2 cellular contexts compared by ENCODE assay signal in the genomic region with DNA sequence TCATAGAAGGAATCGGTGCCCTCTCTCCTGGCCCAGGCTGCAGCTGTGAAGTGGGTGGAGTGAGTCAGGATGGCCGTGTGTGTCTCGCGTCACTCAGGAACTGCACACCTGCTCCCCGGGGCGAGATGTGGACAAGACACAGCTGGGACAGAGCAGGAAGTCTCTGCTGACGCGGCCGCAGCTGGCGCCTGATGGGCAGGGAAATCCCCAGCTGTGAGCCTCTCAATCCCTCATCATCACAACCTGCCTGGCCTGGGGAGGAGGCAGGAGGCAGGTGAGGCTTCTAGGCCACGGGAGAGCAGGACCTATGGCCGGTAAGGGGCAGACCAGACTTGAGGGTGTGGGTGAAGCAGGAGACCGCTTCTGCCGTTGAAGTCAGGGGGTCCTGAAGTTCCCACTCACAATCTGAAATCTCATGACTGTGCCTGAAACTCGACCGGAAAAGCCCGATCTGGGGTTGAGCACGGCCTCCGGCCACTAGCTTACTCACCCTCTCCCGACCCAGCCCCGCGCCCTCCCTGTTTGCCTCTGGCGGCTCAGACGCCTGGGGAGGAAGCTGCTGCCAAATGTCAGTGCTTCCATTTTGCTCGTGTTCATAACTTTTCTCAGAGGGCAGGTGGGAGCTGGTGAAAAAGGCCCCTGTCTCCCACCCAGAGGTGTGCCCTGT.
TF ChIP-seq lines count a peak whose summit lies in the region.

No MANE protein-coding gene starts in this region.

TF ChIP-seq in WTC11, 78 proteins besides CTCF, POLR2A, EP300 and RAD21:
- no peak for TF ChIP-seq GABPB1 (CRISPR knock-in tag; IDR thresholded peaks at IDR 0.05)
- no peak for TF ChIP-seq MYBL2 (CRISPR knock-in tag; IDR thresholded peaks at IDR 0.05)
- no peak for TF ChIP-seq FOXP1 (CRISPR knock-in tag; IDR thresholded peaks at IDR 0.05; ENCODE audit: borderline replicate concordance)
- TF ChIP-seq EMX1 (CRISPR knock-in tag; IDR thresholded peaks at IDR 0.05): no peak
- no peak for TF ChIP-seq NFYB (CRISPR knock-in tag; conservative IDR thresholded peaks at IDR 0.05; ENCODE audit: low read depth)
- no peak for TF ChIP-seq ZNF121 (CRISPR knock-in tag; IDR thresholded peaks at IDR 0.05)
- TF ChIP-seq JUN (CRISPR knock-in tag; IDR thresholded peaks at IDR 0.05): no peak
- TF ChIP-seq, protein P1, sequence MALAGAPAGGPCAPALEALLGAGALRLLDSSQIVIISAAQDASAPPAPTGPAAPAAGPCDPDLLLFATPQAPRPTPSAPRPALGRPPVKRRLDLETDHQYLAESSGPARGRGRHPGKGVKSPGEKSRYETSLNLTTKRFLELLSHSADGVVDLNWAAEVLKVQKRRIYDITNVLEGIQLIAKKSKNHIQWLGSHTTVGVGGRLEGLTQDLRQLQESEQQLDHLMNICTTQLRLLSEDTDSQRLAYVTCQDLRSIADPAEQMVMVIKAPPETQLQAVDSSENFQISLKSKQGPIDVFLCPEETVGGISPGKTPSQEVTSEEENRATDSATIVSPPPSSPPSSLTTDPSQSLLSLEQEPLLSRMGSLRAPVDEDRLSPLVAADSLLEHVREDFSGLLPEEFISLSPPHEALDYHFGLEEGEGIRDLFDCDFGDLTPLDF (CRISPR knock-in tag; IDR thresholded peaks at IDR 0.05): no peak
- TF ChIP-seq, protein P2, sequence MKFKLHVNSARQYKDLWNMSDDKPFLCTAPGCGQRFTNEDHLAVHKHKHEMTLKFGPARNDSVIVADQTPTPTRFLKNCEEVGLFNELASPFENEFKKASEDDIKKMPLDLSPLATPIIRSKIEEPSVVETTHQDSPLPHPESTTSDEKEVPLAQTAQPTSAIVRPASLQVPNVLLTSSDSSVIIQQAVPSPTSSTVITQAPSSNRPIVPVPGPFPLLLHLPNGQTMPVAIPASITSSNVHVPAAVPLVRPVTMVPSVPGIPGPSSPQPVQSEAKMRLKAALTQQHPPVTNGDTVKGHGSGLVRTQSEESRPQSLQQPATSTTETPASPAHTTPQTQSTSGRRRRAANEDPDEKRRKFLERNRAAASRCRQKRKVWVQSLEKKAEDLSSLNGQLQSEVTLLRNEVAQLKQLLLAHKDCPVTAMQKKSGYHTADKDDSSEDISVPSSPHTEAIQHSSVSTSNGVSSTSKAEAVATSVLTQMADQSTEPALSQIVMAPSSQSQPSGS (CRISPR knock-in tag; IDR thresholded peaks at IDR 0.05; ENCODE audit: borderline replicate concordance, low read depth): no peak

TF ChIP-seq in H1, 55 proteins besides CTCF, POLR2A, EP300 and RAD21:
- TF ChIP-seq KDM4A (IDR thresholded peaks at IDR 0.05; ENCODE audit: low read depth, low read length, severe bottlenecking) (no peak), SUZ12 (IDR thresholded peaks at IDR 0.05; ENCODE audit: low read length) (no peak), BRCA1 (IDR thresholded peaks at IDR 0.05; ENCODE audit: low read depth, low read length) (no peak)
